Comparison of ENCODE assay signal across 8 cellular contexts in the genomic region with DNA sequence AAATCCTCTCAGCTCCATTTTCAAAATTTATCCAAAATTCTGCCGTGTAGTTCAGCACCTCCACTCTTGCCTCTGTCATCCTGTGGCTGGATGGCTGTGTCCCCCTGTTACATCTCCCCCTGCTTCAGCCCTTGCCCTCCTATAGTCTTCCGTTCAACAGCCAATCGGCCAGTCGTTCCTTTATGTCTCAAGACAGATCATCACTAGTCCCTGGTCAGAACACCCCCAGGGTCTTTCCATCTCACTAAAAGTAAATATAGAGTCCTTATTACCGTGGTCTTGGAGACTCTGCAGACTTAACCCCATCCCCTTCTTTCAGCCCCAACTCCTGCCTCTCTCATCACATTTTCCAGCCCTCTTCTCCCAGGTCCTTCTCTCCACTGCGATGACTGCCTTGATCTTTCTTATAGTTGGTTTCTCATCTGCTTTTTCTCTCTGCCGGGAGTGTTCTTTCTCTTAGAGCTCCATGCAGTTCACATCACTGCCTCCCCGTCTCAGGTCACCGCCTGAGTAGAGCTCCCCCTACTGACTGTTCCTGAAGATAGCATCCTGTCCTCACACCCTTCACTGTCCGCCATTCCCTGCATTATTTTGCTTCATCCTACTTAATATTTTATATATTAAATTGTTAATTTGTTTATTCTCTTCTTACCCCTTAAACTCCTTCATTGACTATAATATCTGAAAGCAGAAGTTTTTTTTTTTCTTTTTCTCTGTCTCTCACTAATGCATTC.
DNase-seq lines count a peak whose midpoint lies in the region; ATAC-seq and TF ChIP-seq lines count a peak whose summit lies in the region.

No MANE protein-coding gene starts in this region.

- H3K27ac Mint-ChIP-seq in chondrocyte (ENCODE audit: unreplicated experiment) (no peak overlapping the region), neural crest cell (ENCODE audit: unreplicated experiment) (no peak overlapping the region)
- no peak overlapping the region for H3K27ac Mint-ChIP-seq in activated CD8-positive, alpha-beta T cell treated with anti-CD3 and anti-CD28 coated beads for 36 hours

- no peak overlapping the region for H3K27ac ChIP-seq in BLaER1 treated with 17β-estradiol and CSF1 and Interleukin-3, amounts not matched to agents 10 nM and 100 nM

- POLR2A ChIA-PET in activated CD8-positive, alpha-beta T cell treated with anti-CD3 and anti-CD28 coated beads for 36 hours (lab: Charles Lee): no interaction called here

- peak overlapping the region in 6 of 11 experiments; percentile 6 to 39 (median 28); a peak in 7 of 22 replicates for H3K4me2 ChIP-seq in BLaER1 treated with 17β-estradiol and CSF1 and Interleukin-3, amounts not matched to agents 10 nM and 100 nM

- intact Hi-C loops in activated CD8-positive, alpha-beta T cell treated with anti-CD3 and anti-CD28 coated beads for 36 hours (cut with micrococcal nuclease): no loop called here

- H3K4me1 Mint-ChIP-seq in chondrocyte (ENCODE audit: low read depth) (peaks cover 3% of the 10 kb centered on the region), neural crest cell (peaks cover 5% of the 10 kb centered on the region)
- no peaks in the 10 kb centered on the region for H3K4me1 Mint-ChIP-seq in activated CD8-positive, alpha-beta T cell treated with anti-CD3 and anti-CD28 coated beads for 36 hours (ENCODE audit: low read depth)

- no peaks in the 10 kb centered on the region for H3K36me3 ChIP-seq in BLaER1 treated with 17β-estradiol and CSF1 and Interleukin-3, amounts not matched to agents 10 nM and 100 nM

- H3K4me1 ChIP-seq in BLaER1 treated with 17β-estradiol and CSF1 and Interleukin-3, amounts not matched to agents 10 nM and 100 nM: peaks cover 0 to 13% (median 5%) of the 10 kb centered on the region in 10 experiments; a peak in 6 of 20 replicates

- no peaks in the 10 kb centered on the region for H4K20me1 ChIP-seq in BLaER1 treated with 17β-estradiol and CSF1 and Interleukin-3, amounts not matched to agents 10 nM and 100 nM

- no peak overlapping the region for H3K9ac ChIP-seq in BLaER1 treated with 17β-estradiol and CSF1 and Interleukin-3, amounts not matched to agents 10 nM and 100 nM

- no peak overlapping the region for H3K4me3 ChIP-seq in BLaER1 treated with 17β-estradiol and CSF1 and Interleukin-3, amounts not matched to agents 10 nM and 100 nM

- H3K9me3 ChIP-seq in BLaER1 treated with 17β-estradiol and CSF1 and Interleukin-3, amounts not matched to agents 10 nM and 100 nM (replicated peaks in 1 of 11): no peaks in the 10 kb centered on the region

- peaks cover 6% of the 10 kb centered on the region for H3K27me3 Mint-ChIP-seq in chondrocyte (ENCODE audit: low read depth)
- no peaks in the 10 kb centered on the region for H3K27me3 Mint-ChIP-seq in neural crest cell (ENCODE audit: low read depth)
- no peaks in the 10 kb centered on the region for H3K27me3 Mint-ChIP-seq in activated CD8-positive, alpha-beta T cell treated with anti-CD3 and anti-CD28 coated beads for 36 hours

- TF ChIP-seq CTCF in chondrocyte (IDR thresholded peaks at IDR 0.05) (peak; percentile 79), neural crest cell (conservative IDR thresholded peaks at IDR 0.05) (peak; percentile 83)
- no peak for TF ChIP-seq CTCF in activated CD8-positive, alpha-beta T cell treated with anti-CD3 and anti-CD28 coated beads for 36 hours (IDR thresholded peaks at IDR 0.05)

- CTCF ChIA-PET in activated CD8-positive, alpha-beta T cell treated with anti-CD3 and anti-CD28 coated beads for 36 hours (lab: Charles Lee): no interaction called here

- no peak overlapping the region for H3K4me3 Mint-ChIP-seq in chondrocyte (ENCODE audit: unreplicated experiment)
- H3K4me3 Mint-ChIP-seq in neural crest cell: peak overlapping the region; percentile 10
- no peak overlapping the region for H3K4me3 Mint-ChIP-seq in activated CD8-positive, alpha-beta T cell treated with anti-CD3 and anti-CD28 coated beads for 36 hours

- H3K36me3 Mint-ChIP-seq in chondrocyte (ENCODE audit: low read depth): no peaks in the 10 kb centered on the region
- H3K36me3 Mint-ChIP-seq in neural crest cell (ENCODE audit: low read depth): no peaks in the 10 kb centered on the region
- H3K36me3 Mint-ChIP-seq in activated CD8-positive, alpha-beta T cell treated with anti-CD3 and anti-CD28 coated beads for 36 hours (ENCODE audit: low read depth): no peaks in the 10 kb centered on the region

- H3K27me3 ChIP-seq in BLaER1 treated with 17β-estradiol and CSF1 and Interleukin-3, amounts not matched to agents 10 nM and 100 nM: no peaks in the 10 kb centered on the region

- ATAC-seq in GM18867 (IDR thresholded peaks at IDR 0.05; ENCODE audit: unreplicated experiment) (peak; percentile 76), HG02852 (IDR thresholded peaks at IDR 0.05; ENCODE audit: unreplicated experiment) (peak; percentile 90)
- no peak for ATAC-seq in activated CD8-positive, alpha-beta T cell treated with anti-CD3 and anti-CD28 coated beads for 36 hours

- peak; percentile 1 for DNase-seq in NCI-H1930 (lab: John Stamatoyannopoulos, UW)
- DNase-seq in chondrocyte (ENCODE audit: low spot score): no peak
- peak; percentile 23 for DNase-seq in neural crest cell (ENCODE audit: low read depth, low spot score)
- no peak for DNase-seq in T1000 (lab: John Stamatoyannopoulos, UW)
- DNase-seq in activated CD8-positive, alpha-beta T cell treated with anti-CD3 and anti-CD28 coated beads for 36 hours: no peak

- no peaks in the 10 kb centered on the region for H3K9me3 Mint-ChIP-seq in chondrocyte (ENCODE audit: low read depth)
- H3K9me3 Mint-ChIP-seq in neural crest cell: no peaks in the 10 kb centered on the region
- peaks cover 3% of the 10 kb centered on the region for H3K9me3 Mint-ChIP-seq in activated CD8-positive, alpha-beta T cell treated with anti-CD3 and anti-CD28 coated beads for 36 hours

Comparison
In these comparisons a context has a peak if more than half of its experiments do, and no peak if none do; other contexts are left out.
1. DNase-seq: peak in NCI-H1930 (2 of 2) and neural crest cell (single experiment); none in chondrocyte (single experiment), T1000 (single experiment) and activated CD8-positive, alpha-beta T cell treated with anti-CD3 and anti-CD28 coated beads for 36 hours (single experiment).